Comparison of ENCODE assay signal across 21 cellular contexts in genomic region chr10:124669141-124669823, GRCh38.
DNase-seq lines count a peak whose midpoint lies in the region; ATAC-seq and TF ChIP-seq lines count a peak whose summit lies in the region.
"Had no signal": no experiment of that assay in that cellular context is flagged by ENCODE, and none has a peak within 500 bp of the region (broad histone marks: within the 10 kb centered on the region; RNA-seq: fewer than 3 reads in every experiment).

No MANE protein-coding gene starts in this region.

- H3K36me3 ChIP-seq in BLaER1 = peaks cover 84% of the 10 kb centered on the region
- no peaks in the 10 kb centered on the region for H3K36me3 ChIP-seq in hepatocyte (replicated peaks; ENCODE audit: insufficient read depth, low read depth)
- H3K36me3 ChIP-seq: MG63 had no signal

- H3K4me2 ChIP-seq in BLaER1 (no peak overlapping the region), hepatocyte (no peak overlapping the region)

- H3K4me3 ChIP-seq in BLaER1 (no peak overlapping the region), hepatocyte (no peak overlapping the region)
- H3K4me3 ChIP-seq: MG63, SK-N-MC had no signal

- no peaks in the 10 kb centered on the region for H3K27me3 ChIP-seq in BLaER1
- H3K27me3 ChIP-seq in layer of hippocampus (ENCODE audit: control insufficient read depth, insufficient read depth, low read length) = no peaks in the 10 kb centered on the region
- no peaks in the 10 kb centered on the region for H3K27me3 ChIP-seq in hepatocyte
- H3K27me3 ChIP-seq: MG63 had no signal

- peaks cover 48% of the 10 kb centered on the region for H3K79me2 ChIP-seq in hepatocyte

- TF ChIP-seq CTCF in hepatocyte (IDR thresholded peaks at IDR 0.05; ENCODE audit: poor library complexity) = no peak

- H3K27me3 Mint-ChIP-seq in stimulated activated naive B cell treated with anti-CD40 and anti-IgM and Interleukin-4, amounts not matched to agents 10 μg/mL and 1 μg/mL and 100 μg/mL, for 72 hours = no peaks in the 10 kb centered on the region
- H3K27me3 Mint-ChIP-seq: activated T-helper 17 cell treated with anti-CD3 and anti-CD28 coated beads, Interleukin-2, amount 50 U/mL, for 72 hours had no signal

- no peak overlapping the region for H3K9ac ChIP-seq in BLaER1

- no peaks in the 10 kb centered on the region for H3K9me2 ChIP-seq in hepatocyte (replicated peaks; ENCODE audit: insufficient read depth)

- no peaks in the 10 kb centered on the region for H3K9me3 ChIP-seq in BLaER1
- H3K9me3 ChIP-seq in hepatocyte (ENCODE audit: low read depth) = no peaks in the 10 kb centered on the region
- H3K9me3 ChIP-seq: MG63 had no signal

- H4K20me1 ChIP-seq in BLaER1 (peaks cover 99% of the 10 kb centered on the region), hepatocyte (ENCODE audit: insufficient read depth, poor library complexity, severe bottlenecking) (peaks cover 11% of the 10 kb centered on the region)

- H3K27ac ChIP-seq in BLaER1 (peak overlapping the region; percentile 58), angular gyrus (ENCODE audit: low read depth, low read length) (peak overlapping the region; percentile 74), layer of hippocampus (ENCODE audit: low read depth, low read length) (peak overlapping the region; percentile 93), hepatocyte (no peak overlapping the region)
- H3K27ac ChIP-seq: SK-N-MC had no signal

- H2AFZ ChIP-seq in hepatocyte = no peak overlapping the region

- H3K27ac Mint-ChIP-seq in stimulated activated naive B cell treated with anti-CD40 and anti-IgM and Interleukin-4, amounts not matched to agents 10 μg/mL and 1 μg/mL and 100 μg/mL, for 72 hours = peak overlapping the region; percentile 57

- H3K4me3 Mint-ChIP-seq in stimulated activated naive B cell treated with anti-CD40 and anti-IgM and Interleukin-4, amounts not matched to agents 10 μg/mL and 1 μg/mL and 100 μg/mL, for 72 hours = no peak overlapping the region
- H3K4me3 Mint-ChIP-seq: activated T-helper 17 cell treated with anti-CD3 and anti-CD28 coated beads, Interleukin-2, amount 50 U/mL, for 72 hours had no signal

- ATAC-seq in stimulated activated naive B cell treated with anti-CD40 and anti-IgM and Interleukin-4, amounts not matched to agents 10 μg/mL and 1 μg/mL and 100 μg/mL, for 72 hours (replicated peaks) = no peak
- ATAC-seq in HG03439 (IDR thresholded peaks at IDR 0.05; ENCODE audit: unreplicated experiment) = no peak
- ATAC-seq: activated T-helper 17 cell treated with anti-CD3 and anti-CD28 coated beads, Interleukin-2, amount 50 U/mL, for 72 hours; Panc1; sciatic nerve had no signal

- H3K4me1 ChIP-seq in BLaER1 (peaks cover 81% of the 10 kb centered on the region), hepatocyte (ENCODE audit: insufficient read depth) (peaks cover 31% of the 10 kb centered on the region)

- 95% methylated on average over 20 of the region's 20 CpGs for WGBS in hepatocyte (ENCODE audit: low lambda C conversion rate, missing lambda C conversion rate)

- H3K36me3 Mint-ChIP-seq in stimulated activated naive B cell treated with anti-CD40 and anti-IgM and Interleukin-4, amounts not matched to agents 10 μg/mL and 1 μg/mL and 100 μg/mL, for 72 hours = peaks cover 12 to 15% of the 10 kb centered on the region in 2 donors

- H3K4me1 Mint-ChIP-seq in stimulated activated naive B cell treated with anti-CD40 and anti-IgM and Interleukin-4, amounts not matched to agents 10 μg/mL and 1 μg/mL and 100 μg/mL, for 72 hours = peaks cover 50 to 90% of the 10 kb centered on the region in 2 donors

- H3K9me3 Mint-ChIP-seq in stimulated activated naive B cell treated with anti-CD40 and anti-IgM and Interleukin-4, amounts not matched to agents 10 μg/mL and 1 μg/mL and 100 μg/mL, for 72 hours = no peaks in the 10 kb centered on the region
- H3K9me3 Mint-ChIP-seq: activated T-helper 17 cell treated with anti-CD3 and anti-CD28 coated beads, Interleukin-2, amount 50 U/mL, for 72 hours had no signal

- DNase-seq in stimulated activated naive B cell treated with anti-CD40 and anti-IgM and Interleukin-4, amounts not matched to agents 10 μg/mL and 1 μg/mL and 100 μg/mL, for 72 hours = no peak
- DNase-seq in dermis blood vessel endothelial cell (no peak), midbrain (lab: John Stamatoyannopoulos, UW) (no peak), hepatocyte (ENCODE audit: low spot score) (no peak)
- DNase-seq: activated CD4-positive, CD25-positive, alpha-beta regulatory T cell treated with anti-CD3 and anti-CD28 coated beads, Interleukin-2, amount 50 U/mL, for 72 hours; hypothalamus; kidney; MG63; NCI-H1694; NCI-H345; nucleus accumbens; stimulated activated CD4-positive, alpha-beta T cell treated with anti-CD3 and anti-CD28 coated beads, Interleukin-1b, Interleukin-23, amount 100 ng/mL, for 48 hours; T1000 had no signal
